In the genomic region with DNA sequence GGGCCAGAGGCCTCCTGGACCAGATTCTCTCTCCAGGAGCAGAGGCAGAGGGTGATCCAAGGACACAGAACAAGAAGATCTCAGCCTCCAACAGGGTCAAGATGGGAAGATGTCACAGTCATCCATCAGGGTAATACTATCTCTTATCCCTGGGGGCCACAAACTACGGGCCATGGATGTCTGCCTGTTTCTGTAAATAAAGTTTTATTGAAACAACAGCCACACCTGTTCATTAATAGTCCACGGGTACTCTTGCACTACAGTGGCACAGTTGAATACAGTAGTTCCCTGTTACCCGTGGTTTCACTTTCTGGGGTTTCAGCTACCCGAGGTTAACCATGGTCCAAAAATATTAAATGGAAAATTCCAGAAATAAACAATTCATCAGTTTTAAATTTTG, we compare ENCODE assay signal across 21 cellular contexts.
A peak's percentile ranks its signal among the peaks of the same experiment; 100 is the strongest.
DNase-seq lines count a peak whose midpoint lies in the region; ATAC-seq, FAIRE-seq and TF ChIP-seq lines count a peak whose summit lies in the region.
"Had no signal": no experiment of that assay in that cellular context is flagged by ENCODE, and none has a peak within 500 bp of the region (broad histone marks: within the 10 kb centered on the region; RNA-seq: fewer than 3 reads in every experiment).

No MANE protein-coding gene starts in this region.

- no peak overlapping the region for H3K4me2 ChIP-seq in GM12878 (ENCODE audit: control insufficient read depth, insufficient read depth)

- H3K36me3 Mint-ChIP-seq in activated naive CD4-positive, alpha-beta T cell treated with anti-CD3 and anti-CD28 coated beads, Interleukin-2, amount 10 ng/mL, durations not matched to agents 7 days and 5 days: peaks cover 73% of the 10 kb centered on the region
- peaks cover 57% of the 10 kb centered on the region for H3K36me3 Mint-ChIP-seq in activated CD4-positive, alpha-beta memory T cell treated with anti-CD3 and anti-CD28 coated beads, Interleukin-2, amount 10 ng/mL, durations not matched to agents 7 days and 5 days (ENCODE audit: low read depth)

- peak overlapping the region; percentile 95 for H3K27ac Mint-ChIP-seq in activated naive CD4-positive, alpha-beta T cell treated with anti-CD3 and anti-CD28 coated beads, Interleukin-2, amount 10 ng/mL, durations not matched to agents 7 days and 5 days
- peak overlapping the region; percentile 55 for H3K27ac Mint-ChIP-seq in activated CD4-positive, alpha-beta memory T cell treated with anti-CD3 and anti-CD28 coated beads, Interleukin-2, amount 10 ng/mL, durations not matched to agents 7 days and 5 days
- peak overlapping the region; percentile 78 to 97 for H3K27ac Mint-ChIP-seq in stimulated activated naive CD8-positive, alpha-beta T cell treated with anti-CD3 and anti-CD28 coated beads, Interleukin-15, amount 100 ng/mL, for 72 hours
- H3K27ac Mint-ChIP-seq: brain had no signal

- H3K27me3 Mint-ChIP-seq in activated naive CD4-positive, alpha-beta T cell treated with anti-CD3 and anti-CD28 coated beads, Interleukin-2, amount 10 ng/mL, durations not matched to agents 7 days and 5 days: no peaks in the 10 kb centered on the region
- no peaks in the 10 kb centered on the region for H3K27me3 Mint-ChIP-seq in activated CD4-positive, alpha-beta memory T cell treated with anti-CD3 and anti-CD28 coated beads, Interleukin-2, amount 10 ng/mL, durations not matched to agents 7 days and 5 days
- H3K27me3 Mint-ChIP-seq in stimulated activated naive CD8-positive, alpha-beta T cell treated with anti-CD3 and anti-CD28 coated beads, Interleukin-15, amount 100 ng/mL, for 72 hours: no peaks in the 10 kb centered on the region

- 7% methylated on average over 4 of the region's 4 CpGs for WGBS in GM12878 (ENCODE audit: insufficient coverage, insufficient replicate concordance, low lambda C conversion rate, missing lambda C conversion rate)

- H3K4me1 Mint-ChIP-seq in activated naive CD4-positive, alpha-beta T cell treated with anti-CD3 and anti-CD28 coated beads, Interleukin-2, amount 10 ng/mL, durations not matched to agents 7 days and 5 days: peaks cover 100% of the 10 kb centered on the region
- H3K4me1 Mint-ChIP-seq in activated CD4-positive, alpha-beta memory T cell treated with anti-CD3 and anti-CD28 coated beads, Interleukin-2, amount 10 ng/mL, durations not matched to agents 7 days and 5 days: peaks cover 99% of the 10 kb centered on the region
- peaks cover 100% of the 10 kb centered on the region for H3K4me1 Mint-ChIP-seq in stimulated activated naive CD8-positive, alpha-beta T cell treated with anti-CD3 and anti-CD28 coated beads, Interleukin-15, amount 100 ng/mL, for 72 hours

- no peaks in the 10 kb centered on the region for H3K4me1 ChIP-seq in GM12878 (ENCODE audit: control insufficient read depth, insufficient read depth, low read length)
- H3K4me1 ChIP-seq: upper lobe of right lung had no signal

- intact Hi-C loops in GM12878 (cut with micrococcal nuclease; ENCODE audit: unreplicated experiment): no loop called here

- peak overlapping the region; percentile 27 for H3K4me3 Mint-ChIP-seq in activated naive CD4-positive, alpha-beta T cell treated with anti-CD3 and anti-CD28 coated beads, Interleukin-2, amount 10 ng/mL, durations not matched to agents 7 days and 5 days
- H3K4me3 Mint-ChIP-seq in activated CD4-positive, alpha-beta memory T cell treated with anti-CD3 and anti-CD28 coated beads, Interleukin-2, amount 10 ng/mL, durations not matched to agents 7 days and 5 days: peak overlapping the region; percentile 3
- peak overlapping the region; percentile 84 to 86 for H3K4me3 Mint-ChIP-seq in stimulated activated naive CD8-positive, alpha-beta T cell treated with anti-CD3 and anti-CD28 coated beads, Interleukin-15, amount 100 ng/mL, for 72 hours
- H3K4me3 Mint-ChIP-seq: brain had no signal

- H3K9me3 ChIP-seq in GM12878 (replicated peaks; ENCODE audit: control insufficient read depth, insufficient read depth, low read length): no peaks in the 10 kb centered on the region
- H3K9me3 ChIP-seq: SJSA1, upper lobe of right lung had no signal

- no peaks in the 10 kb centered on the region for H3K9me3 Mint-ChIP-seq in activated naive CD4-positive, alpha-beta T cell treated with anti-CD3 and anti-CD28 coated beads, Interleukin-2, amount 10 ng/mL, durations not matched to agents 7 days and 5 days
- no peaks in the 10 kb centered on the region for H3K9me3 Mint-ChIP-seq in activated CD4-positive, alpha-beta memory T cell treated with anti-CD3 and anti-CD28 coated beads, Interleukin-2, amount 10 ng/mL, durations not matched to agents 7 days and 5 days
- no peaks in the 10 kb centered on the region for H3K9me3 Mint-ChIP-seq in stimulated activated naive CD8-positive, alpha-beta T cell treated with anti-CD3 and anti-CD28 coated beads, Interleukin-15, amount 100 ng/mL, for 72 hours

- POLR2A ChIA-PET in activated CD4-positive, alpha-beta memory T cell treated with anti-CD3 and anti-CD28 coated beads, Interleukin-2, amount 10 ng/mL, durations not matched to agents 7 days and 5 days (lab: Charles Lee): interaction anchor here (0.7 to 1.0 kb wide), 2 partner anchors 13 to 14 kb away, joined by 3 read pairs; no protein-coding TSS in a partner anchor
- POLR2A ChIA-PET in GM12878 (lab: Charles Lee): no interaction called here

- H3K9ac ChIP-seq in GM12878 (ENCODE audit: control insufficient read depth, insufficient read depth, low read length): no peak overlapping the region

- no peak for DNase-seq in activated naive CD4-positive, alpha-beta T cell treated with anti-CD3 and anti-CD28 coated beads, Interleukin-2, amount 10 ng/mL, durations not matched to agents 7 days and 5 days
- no peak for DNase-seq in activated naive CD4-positive, alpha-beta T cell treated with Interleukin-2 at 50 U/mL for 16 hours
- DNase-seq in activated CD4-positive, alpha-beta memory T cell treated with anti-CD3 and anti-CD28 coated beads, Interleukin-2, amount 10 ng/mL, durations not matched to agents 7 days and 5 days: no peak
- DNase-seq in GM12878 (ENCODE audit: low read depth, low spot score) (no peak), NCI-H1930 (lab: John Stamatoyannopoulos, UW) (no peak)
- DNase-seq in stimulated activated naive CD8-positive, alpha-beta T cell treated with anti-CD3 and anti-CD28 coated beads, Interleukin-15, amount 100 ng/mL, for 72 hours: no peak
- DNase-seq: activated CD4-positive, alpha-beta T cell treated with anti-CD3 and anti-CD28 coated beads, Interleukin-2, amount 50 U/mL, for 1 hour; C1 segment of cervical spinal cord; hypothalamus; MV-4-11; NCI-H146; NCI-H446 treated with DMSO at 0.1 percent for 48 hours; NCI-H82; right cardiac atrium; stimulated activated CD4-positive, alpha-beta T cell treated with anti-CD3 and anti-CD28 coated beads, Interleukin-2, amount 100 ng/mL, for 48 hours; upper lobe of right lung had no signal

- no peak for TF ChIP-seq CTCF in GM12878 (IDR thresholded peaks at IDR 0.05 in 2 of 3, conservative IDR thresholded peaks at IDR 0.05 in 1 of 3; ENCODE audit: control insufficient read depth in 2 of 3, extremely low read depth in 1 of 3, insufficient read depth in 1 of 3, low read depth in 3 of 3, low read length in 3 of 3)

- no peak for TF ChIP-seq EP300 in GM12878 (IDR thresholded peaks at IDR 0.05; ENCODE audit: borderline replicate concordance in 1 of 2, control insufficient read depth in 1 of 2, low read depth in 2 of 2, low read length in 2 of 2)

- RAD21 ChIA-PET in GM12878 (lab: Charles Lee; ENCODE audit: unreplicated experiment): no interaction called here

- TF ChIP-seq RAD21 in GM12878 (IDR thresholded peaks at IDR 0.05; ENCODE audit: insufficient read depth, low read depth, low read length): no peak

- BruUV-seq in GM12878 (replicated peaks; lab: Mats Ljungman, UMichigan): no TSS peak

- H3K79me2 ChIP-seq in GM12878 (ENCODE audit: control insufficient read depth, insufficient read depth, low read length): no peaks in the 10 kb centered on the region

- H4K20me1 ChIP-seq in GM12878 (ENCODE audit: control insufficient read depth, insufficient read depth): no peaks in the 10 kb centered on the region

- H3K36me3 ChIP-seq in GM12878 (ENCODE audit: control insufficient read depth in 2 of 2, insufficient read depth in 2 of 2, low read length in 1 of 2): no peaks in the 10 kb centered on the region
- H3K36me3 ChIP-seq: SJSA1, upper lobe of right lung had no signal

- in situ Hi-C loops in GM12878 (cut with MboI): no loop called here

- no peak overlapping the region for H3K27ac ChIP-seq in GM12878 (ENCODE audit: control insufficient read depth, insufficient read depth)
- H3K27ac ChIP-seq: HL-60, SJSA1, upper lobe of right lung had no signal

- no peak overlapping the region for H3K4me3 ChIP-seq in GM12878
- H3K4me3 ChIP-seq: SJSA1, upper lobe of right lung had no signal

- H2AFZ ChIP-seq in GM12878 (ENCODE audit: control insufficient read depth, low read depth, low read length): no peak overlapping the region

- ATAC-seq in GM12878: no peak
- ATAC-seq in stimulated activated naive CD8-positive, alpha-beta T cell treated with anti-CD3 and anti-CD28 coated beads, Interleukin-15, amount 100 ng/mL, for 72 hours: no peak
- ATAC-seq in HG02852 (IDR thresholded peaks at IDR 0.05; ENCODE audit: unreplicated experiment): no peak
- ATAC-seq: right cardiac atrium, upper lobe of right lung had no signal

- TF ChIP-seq POLR2A in GM12878 (IDR thresholded peaks at IDR 0.05; ENCODE audit: low read depth, low read length): no peak

- no peaks in the 10 kb centered on the region; a peak in 1 of 4 replicates for H3K27me3 ChIP-seq in GM12878 (replicated peaks in 1 of 2; ENCODE audit: control insufficient read depth in 2 of 2, insufficient read depth in 2 of 2, low read length in 1 of 2)
- H3K27me3 ChIP-seq: SJSA1, upper lobe of right lung had no signal

- SMC1A ChIA-PET in GM12878 (lab: Charles Lee; ENCODE audit: uncharacterized antibody, unreplicated experiment): no interaction called here

- CTCF ChIA-PET in activated naive CD4-positive, alpha-beta T cell treated with anti-CD3 and anti-CD28 coated beads, Interleukin-2, amount 10 ng/mL, durations not matched to agents 7 days and 5 days (lab: Charles Lee): no interaction called here
- CTCF ChIA-PET in activated CD4-positive, alpha-beta memory T cell treated with anti-CD3 and anti-CD28 coated beads, Interleukin-2, amount 10 ng/mL, durations not matched to agents 7 days and 5 days (lab: Charles Lee): interaction anchor here (0.6 to 1.3 kb wide), 2 partner anchors 19 to 137 kb away, joined by 3 read pairs; no protein-coding TSS in a partner anchor
- CTCF ChIA-PET in GM12878 (lab: Yijun Ruan, JAX): no interaction called here

- no peak for FAIRE-seq in GM12878 (lab: Jason Lieb, UNC)
- FAIRE-seq: D721Med had no signal

Comparison
In these comparisons a context has a peak if more than half of its experiments do, and no peak if none do; other contexts are left out.
1. H3K4me3 Mint-ChIP-seq: peak in every context shown above with its lines; median percentile 85 in stimulated activated naive CD8-positive, alpha-beta T cell treated with anti-CD3 and anti-CD28 coated beads, Interleukin-15, amount 100 ng/mL, for 72 hours; 27 in activated naive CD4-positive, alpha-beta T cell treated with anti-CD3 and anti-CD28 coated beads, Interleukin-2, amount 10 ng/mL, durations not matched to agents 7 days and 5 days; 3 in activated CD4-positive, alpha-beta memory T cell treated with anti-CD3 and anti-CD28 coated beads, Interleukin-2, amount 10 ng/mL, durations not matched to agents 7 days and 5 days.